Comparison of ENCODE assay signal across 8 cellular contexts in the genomic region with DNA sequence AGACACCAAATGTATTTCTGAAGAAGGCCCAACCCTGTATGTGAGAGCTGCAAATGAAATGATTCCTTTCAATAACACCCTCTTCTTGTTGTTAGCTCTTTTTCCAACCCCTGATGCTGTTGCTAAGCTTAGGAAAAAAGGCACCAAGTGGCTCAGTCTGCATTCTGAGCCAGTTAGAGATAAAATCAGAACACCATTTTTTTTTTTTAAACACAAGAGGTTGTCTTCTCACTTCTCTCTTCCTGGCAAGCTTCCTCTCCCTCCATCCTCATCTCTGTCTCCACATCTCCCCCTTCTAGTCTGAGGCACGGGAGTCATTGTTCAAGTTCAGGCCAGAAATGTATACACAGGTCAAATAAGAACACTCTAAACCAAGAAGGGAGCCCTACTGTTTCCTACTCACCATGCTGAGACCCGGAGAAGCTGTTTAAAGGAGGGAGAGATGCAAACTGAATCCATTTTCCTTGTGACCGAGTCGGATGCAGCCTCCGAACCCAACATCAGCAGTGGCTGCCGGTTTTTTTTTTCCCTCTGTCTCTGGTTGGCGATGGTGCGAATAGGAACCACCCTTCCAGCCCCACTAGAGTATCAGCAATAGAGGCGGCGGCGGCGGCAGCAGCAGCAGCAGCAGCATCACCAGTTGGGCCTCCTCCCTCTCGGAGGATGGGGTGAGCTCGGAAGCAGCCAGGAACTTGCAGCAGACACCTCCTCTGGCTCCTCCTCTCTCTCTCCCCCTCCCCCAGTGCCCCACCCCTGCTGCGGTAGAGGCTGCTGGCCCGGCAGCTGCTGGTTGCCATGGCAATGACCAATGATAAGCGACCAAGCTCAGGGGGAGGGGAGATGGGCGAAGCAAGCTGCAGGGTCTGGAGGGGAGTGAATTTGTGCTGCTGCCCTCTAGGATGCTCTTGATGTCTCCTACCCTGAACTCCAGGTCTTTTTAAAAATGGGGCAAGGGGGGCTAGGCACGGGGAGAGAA. TPM values are rescaled to one million over a fixed set of nuclear protein-coding genes. Genes with fewer than 3 reads are reported as not detected.
A peak's percentile ranks its signal among the peaks of the same experiment; 100 is the strongest.
DNase-seq lines count a peak whose midpoint lies in the region; ATAC-seq, FAIRE-seq and TF ChIP-seq lines count a peak whose summit lies in the region.

A gene (minus strand): TSS at position 676 of the 976 bp plus-strand sequence. CDS start 110,922 bp downstream, outside the sequence.

- peak; percentile 17 to 97 (median 90) for DNase-seq in C1 segment of cervical spinal cord (lab: John Stamatoyannopoulos, UW)
- peak; percentile 40 for DNase-seq in RPMI7951 (ENCODE audit: low read depth)
- DNase-seq in activated gamma-delta T cell treated with anti-CD3 and anti-CD28 coated beads, Interleukin-2, amount 50 U/mL, for 16 hours (ENCODE audit: low read depth), result peak; percentile 82
- peak; percentile 43 for DNase-seq in glomerular visceral epithelial cell (ENCODE audit: extremely low spot score)
- DNase-seq in pancreas, result peak; percentile 30 to 61 (median 43)

- H3K27ac ChIP-seq in KOPT-K1 (ENCODE audit: low read depth, low read length, poor library complexity, severe bottlenecking) (peak within 1 kb of the TSS; percentile 71), pancreas (no peak within 1 kb of the TSS), thymus (ENCODE audit: low read depth) (peak within 1 kb of the TSS; percentile 64)

- H3K27me3 ChIP-seq in pancreas (no peaks in the 10 kb centered on the region), thymus (ENCODE audit: control insufficient read depth, insufficient read depth) (no peaks in the 10 kb centered on the region)

- no peak for FAIRE-seq in pancreas (lab: Jason Lieb, UNC)

- intact Hi-C loops in pancreas (cut with DNase I), result no loop called here

- H3K9me3 ChIP-seq in KOPT-K1 (ENCODE audit: insufficient read depth, low read length, poor library complexity, severe bottlenecking), result no peaks in the 10 kb centered on the region
- no peaks in the 10 kb centered on the region for H3K9me3 ChIP-seq in pancreas
- no peaks in the 10 kb centered on the region for H3K9me3 ChIP-seq in thymus (ENCODE audit: control insufficient read depth)

- WGBS in pancreas, 2 donors, result 13 to 17% methylated on average over 19 of the region's 19 CpGs
- WGBS in thymus, result under 1% methylated on average over 19 of the region's 19 CpGs

- ATAC-seq in GM21360 (IDR thresholded peaks at IDR 0.05; ENCODE audit: unreplicated experiment) (peak; percentile 92), pancreas (peak in 3 of 4 donors; percentile 71 to 95 (median 94))

- H3K36me3 ChIP-seq in KOPT-K1 (ENCODE audit: insufficient read depth, low read length) (no peaks in the 10 kb centered on the region), pancreas (no peaks in the 10 kb centered on the region), thymus (ENCODE audit: control insufficient read depth, insufficient read depth) (no peaks in the 10 kb centered on the region)

- H3K4me1 ChIP-seq in pancreas (no peaks in the 10 kb centered on the region), thymus (ENCODE audit: control insufficient read depth, insufficient read depth, low read length) (peaks cover 4% of the 10 kb centered on the region)

- TF ChIP-seq CTCF in pancreas (IDR thresholded peaks at IDR 0.05), result no peak

- H3K4me3 ChIP-seq in pancreas (no peak within 1 kb of the TSS), thymus (ENCODE audit: low read length) (peak within 1 kb of the TSS; percentile 61)

RNA-seq across cellular contexts. Expression of the gene that starts here (rescaled TPM):
- total RNA-seq in RPMI7951 (2014; rRNA removed; shearing (Covaris generic)), result under 0.01 TPM in 1 of 2 replicates, not detected in the other
- total RNA-seq in pancreas, result 1 to 10 TPM in 1 of 6 donors, under 1 TPM in 5; 0.19 to 1.3 (median 0.67) TPM
- polyA plus RNA-seq in pancreas (1 to 10 TPM in 1 of 2 donors, under 1 TPM in 1; 0.53 to 2.6 TPM), thymus (2.6 TPM)

Comparison
In these comparisons a context has a peak if more than half of its experiments do, and no peak if none do; other contexts are left out.
1. Peak in DNase-seq in RPMI7951; RNA of the gene not detected or under 1 TPM.
2. DNase-seq: peak in every context shown above with its lines; median percentile 90 in C1 segment of cervical spinal cord; 82 in activated gamma-delta T cell treated with anti-CD3 and anti-CD28 coated beads, Interleukin-2, amount 50 U/mL, for 16 hours; 43 in glomerular visceral epithelial cell; 43 in pancreas; 40 in RPMI7951.
3. H3K27ac ChIP-seq: peak in KOPT-K1 (single experiment) and thymus (single experiment); none in pancreas (0 of 4).